In the genomic region with DNA sequence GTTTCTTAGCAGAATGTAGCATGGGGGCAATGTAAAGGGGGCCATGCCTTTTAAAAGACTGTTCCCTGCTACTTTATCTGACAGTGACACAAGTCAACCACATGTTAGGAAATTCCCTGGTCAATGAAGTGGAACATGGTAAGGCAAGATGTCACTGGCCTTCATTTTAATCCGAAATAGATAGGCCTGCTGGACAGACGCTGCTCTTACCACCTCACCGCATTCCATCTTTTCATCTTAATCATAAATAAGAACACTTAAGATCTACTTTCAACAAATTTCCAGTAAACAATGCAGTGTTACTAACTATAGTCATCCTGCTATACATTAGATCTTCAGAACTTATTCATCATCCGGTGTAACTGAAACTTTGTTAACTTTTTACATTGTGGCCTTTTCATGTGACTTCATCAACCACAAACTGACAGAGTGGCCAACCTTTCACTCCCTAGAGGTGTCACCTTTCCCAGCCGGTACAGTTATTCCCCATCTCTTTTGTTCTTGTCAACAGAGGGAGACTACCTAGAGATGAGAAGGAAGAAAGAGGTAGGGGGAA, we compare ENCODE assay signal across 9 cellular contexts. TPM values are rescaled to one million over a fixed set of nuclear protein-coding genes. Genes with fewer than 3 reads are reported as not detected.
DNase-seq lines count a peak whose midpoint lies in the region; ATAC-seq and TF ChIP-seq lines count a peak whose summit lies in the region.
"Had no signal": no experiment of that assay in that cellular context is flagged by ENCODE, and none has a peak within 500 bp of the region (broad histone marks: within the 10 kb centered on the region; RNA-seq: fewer than 3 reads in every experiment).

No MANE protein-coding gene starts in this region.

- H4K20me1 ChIP-seq in PC-3 (ENCODE audit: low read length) (no peaks in the 10 kb centered on the region), smooth muscle cell (ENCODE audit: low read depth) (no peaks in the 10 kb centered on the region)

- H3K9me2 ChIP-seq in PC-3 (replicated peaks; ENCODE audit: low read length) = no peaks in the 10 kb centered on the region

- H3K4me3 ChIP-seq in PC-3 (ENCODE audit: low read length) (no peak overlapping the region), smooth muscle cell (no peak overlapping the region)

- no peaks in the 10 kb centered on the region for H3K9me3 Mint-ChIP-seq in naive thymus-derived CD8-positive, alpha-beta T cell

- H3K4me2 ChIP-seq in PC-3 (ENCODE audit: low read length) (peak overlapping the region; percentile 7), smooth muscle cell (peak overlapping the region; percentile 36)

- ATAC-seq in HG02798 (IDR thresholded peaks at IDR 0.05; ENCODE audit: poor library complexity, unreplicated experiment) (peak; percentile 92), PC-3 (peak; percentile 79)
- ATAC-seq in naive thymus-derived CD8-positive, alpha-beta T cell = no peak

- WGBS in smooth muscle cell (ENCODE audit: low lambda C conversion rate) = 39% methylated on average over 5 of the region's 5 CpGs

- POLR2A ChIA-PET in PC-3 (lab: Charles Lee; ENCODE audit: unreplicated experiment) = interaction anchor here (0.7 kb wide), 1 partner anchor 445 kb away, joined by 3 read pairs; no protein-coding TSS in a partner anchor
- POLR2A ChIA-PET in naive thymus-derived CD8-positive, alpha-beta T cell (lab: Charles Lee) = no interaction called here

- H3K4me1 ChIP-seq in PC-3 (ENCODE audit: insufficient read depth, low read length) (peaks cover 26% of the 10 kb centered on the region), smooth muscle cell (ENCODE audit: low read depth) (peaks cover 14% of the 10 kb centered on the region)

- no peaks in the 10 kb centered on the region for H3K36me3 Mint-ChIP-seq in naive thymus-derived CD8-positive, alpha-beta T cell

- H3K27ac Mint-ChIP-seq in naive thymus-derived CD8-positive, alpha-beta T cell = no peak overlapping the region

- H3K4me1 Mint-ChIP-seq in naive thymus-derived CD8-positive, alpha-beta T cell = peaks cover 3 to 20% (median 15%) of the 10 kb centered on the region in 4 donors

- H3K27ac ChIP-seq in PC-3 (ENCODE audit: low read length) = peak overlapping the region; percentile 69
- peak overlapping the region; percentile 7 for H3K27ac ChIP-seq in smooth muscle cell (ENCODE audit: low read depth)

- H3K4me3 Mint-ChIP-seq in naive thymus-derived CD8-positive, alpha-beta T cell = no peak overlapping the region

- no peak overlapping the region for H2AFZ ChIP-seq in PC-3 (ENCODE audit: low read length)
- no peak overlapping the region for H2AFZ ChIP-seq in smooth muscle cell (ENCODE audit: low read depth)

- H3K79me2 ChIP-seq in PC-3 (ENCODE audit: low read length) = no peaks in the 10 kb centered on the region
- no peaks in the 10 kb centered on the region for H3K79me2 ChIP-seq in smooth muscle cell (ENCODE audit: low read depth)

- no peaks in the 10 kb centered on the region for H3K9me3 ChIP-seq in PC-3 (ENCODE audit: low read length)
- no peaks in the 10 kb centered on the region for H3K9me3 ChIP-seq in smooth muscle cell (replicated peaks; ENCODE audit: low read depth)

- DNase-seq in activated CD4-positive, alpha-beta T cell treated with anti-CD3 and anti-CD28 coated beads for 48 hours = peak; percentile 11
- no peak for DNase-seq in activated CD4-positive, alpha-beta T cell treated with anti-CD3 and anti-CD28 coated beads for 1 hour
- DNase-seq in PC-3 (peak; percentile 77), smooth muscle cell (lab: John Stamatoyannopoulos, UW; ENCODE audit: unreplicated experiment) (no peak), posterior cingulate gyrus (no peak), CD1c-positive myeloid dendritic cell (ENCODE audit: extremely low spot score) (no peak)
- DNase-seq in naive thymus-derived CD8-positive, alpha-beta T cell = no peak
- DNase-seq: AML-193 had no signal

- H3K27me3 Mint-ChIP-seq in naive thymus-derived CD8-positive, alpha-beta T cell = peaks cover 0 to 18% (median 5%) of the 10 kb centered on the region in 5 donors

- no TSS peak for BruUV-seq in PC-3 (replicated peaks; lab: Mats Ljungman, UMichigan)

- no peaks in the 10 kb centered on the region for H3K36me3 ChIP-seq in PC-3 (ENCODE audit: low read depth, low read length)
- H3K36me3 ChIP-seq in smooth muscle cell (ENCODE audit: low read depth) = no peaks in the 10 kb centered on the region

- intact Hi-C loops in PC-3 (cut with micrococcal nuclease) = no loop called here
- intact Hi-C loops in posterior cingulate gyrus (cut with DNase I) = no loop called here

- no peak for TF ChIP-seq CTCF in PC-3 (conservative IDR thresholded peaks at IDR 0.05; ENCODE audit: low read depth, low read length)
- TF ChIP-seq CTCF in smooth muscle cell (IDR thresholded peaks at IDR 0.05; ENCODE audit: borderline replicate concordance, insufficient read depth, poor library complexity, severe bottlenecking) = no peak

- H3K27me3 ChIP-seq in PC-3 (ENCODE audit: low read length) (no peaks in the 10 kb centered on the region), smooth muscle cell (ENCODE audit: low read depth) (no peaks in the 10 kb centered on the region)

- H3F3A ChIP-seq in PC-3 (ENCODE audit: low read length, unreplicated experiment) (no peaks in the 10 kb centered on the region), smooth muscle cell (ENCODE audit: low read depth) (no peaks in the 10 kb centered on the region)

- CTCF ChIA-PET in PC-3 (lab: Charles Lee) = no interaction called here

- H3K9ac ChIP-seq in PC-3 (ENCODE audit: low read length) = no peak overlapping the region
- no peak overlapping the region for H3K9ac ChIP-seq in smooth muscle cell (ENCODE audit: low read depth)

RNA-seq across cellular contexts. Expression of a gene that starts 15.6 kb away (rescaled TPM):
- total RNA-seq in PC-3 (2014; rRNA removed) (not detected in 2 replicates), smooth muscle cell (not detected in 2 replicates)
- polyA plus RNA-seq in smooth muscle cell = not detected in 2 replicates
- total RNA-seq in naive thymus-derived CD8-positive, alpha-beta T cell = not detected
- polyA plus RNA-seq in naive thymus-derived CD8-positive, alpha-beta T cell = not detected

Comparison
In these comparisons a context has a peak if more than half of its experiments do, and no peak if none do; other contexts are left out.
1. DNase-seq: peak in activated CD4-positive, alpha-beta T cell treated with anti-CD3 and anti-CD28 coated beads for 48 hours (single experiment) and PC-3 (single experiment); none in activated CD4-positive, alpha-beta T cell treated with anti-CD3 and anti-CD28 coated beads for 1 hour (single experiment), smooth muscle cell (single experiment), naive thymus-derived CD8-positive, alpha-beta T cell (0 of 10), posterior cingulate gyrus (0 of 10) and CD1c-positive myeloid dendritic cell (single experiment).
2. ATAC-seq: peak in HG02798 (single experiment) and PC-3 (single experiment); none in naive thymus-derived CD8-positive, alpha-beta T cell (0 of 2).